Comparison of ENCODE assay signal across 1 cellular context in genomic region chr12:70165450-70165849, GRCh38.
TF ChIP-seq lines count a peak whose summit lies in the region.

No MANE protein-coding gene starts in this region.

TF ChIP-seq in K562, 482 proteins besides CTCF, POLR2A, EP300 and RAD21 (continued from another document and continues in another):
- no peak for TF ChIP-seq ELK3 (CRISPR knock-in tag; IDR thresholded peaks at IDR 0.05)
- TF ChIP-seq POLR2AphosphoS5 (IDR thresholded peaks at IDR 0.05; ENCODE audit: control insufficient read depth, insufficient read depth, low read depth, low read length): peak; percentile 37; the same call in 1 of the 2 replicates
- TF ChIP-seq RBM39 (optimal IDR thresholded peaks at IDR 0.05; ENCODE audit: low read depth, low read length): no peak
- TF ChIP-seq SP1 (CRISPR knock-in tag; IDR thresholded peaks at IDR 0.05): no peak
- TF ChIP-seq NR2C1 (IDR thresholded peaks at IDR 0.05): peak; percentile 33; the same call in 1 of the 2 replicates
- no peak for TF ChIP-seq NR2C1 (tag; IDR thresholded peaks at IDR 0.05)
- TF ChIP-seq, protein P1, sequence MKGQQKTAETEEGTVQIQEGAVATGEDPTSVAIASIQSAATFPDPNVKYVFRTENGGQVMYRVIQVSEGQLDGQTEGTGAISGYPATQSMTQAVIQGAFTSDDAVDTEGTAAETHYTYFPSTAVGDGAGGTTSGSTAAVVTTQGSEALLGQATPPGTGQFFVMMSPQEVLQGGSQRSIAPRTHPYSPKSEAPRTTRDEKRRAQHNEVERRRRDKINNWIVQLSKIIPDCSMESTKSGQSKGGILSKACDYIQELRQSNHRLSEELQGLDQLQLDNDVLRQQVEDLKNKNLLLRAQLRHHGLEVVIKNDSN (CRISPR knock-in tag; IDR thresholded peaks at IDR 0.05): no peak
- no peak for TF ChIP-seq PKNOX1 (IDR thresholded peaks at IDR 0.05)
- TF ChIP-seq, protein P2, sequence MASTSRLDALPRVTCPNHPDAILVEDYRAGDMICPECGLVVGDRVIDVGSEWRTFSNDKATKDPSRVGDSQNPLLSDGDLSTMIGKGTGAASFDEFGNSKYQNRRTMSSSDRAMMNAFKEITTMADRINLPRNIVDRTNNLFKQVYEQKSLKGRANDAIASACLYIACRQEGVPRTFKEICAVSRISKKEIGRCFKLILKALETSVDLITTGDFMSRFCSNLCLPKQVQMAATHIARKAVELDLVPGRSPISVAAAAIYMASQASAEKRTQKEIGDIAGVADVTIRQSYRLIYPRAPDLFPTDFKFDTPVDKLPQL (IDR thresholded peaks at IDR 0.05; ENCODE audit: extremely low read depth, insufficient read length): no peak
- TF ChIP-seq MCM2 (IDR thresholded peaks at IDR 0.05; ENCODE audit: low read depth): no peak
- TF ChIP-seq TCF3 (CRISPR knock-in tag; IDR thresholded peaks at IDR 0.05): peak; percentile 92
- TF ChIP-seq TEAD4 (IDR thresholded peaks at IDR 0.05; ENCODE audit: low read length): peak; percentile 87
- no peak for TF ChIP-seq TEAD4 (CRISPR knock-in tag; IDR thresholded peaks at IDR 0.05; ENCODE audit: borderline replicate concordance)
- TF ChIP-seq YBX1 (IDR thresholded peaks at IDR 0.05): no peak
- no peak for TF ChIP-seq CHAMP1 (IDR thresholded peaks at IDR 0.05)
- TF ChIP-seq ZC3H11A (IDR thresholded peaks at IDR 0.05; ENCODE audit: low read depth, low read length): no peak
- TF ChIP-seq FOXP1 (CRISPR knock-in tag; IDR thresholded peaks at IDR 0.05): no peak
- no peak for TF ChIP-seq ZBTB33 (CRISPR knock-in tag; IDR thresholded peaks at IDR 0.05)
- no peak for TF ChIP-seq NELFE (IDR thresholded peaks at IDR 0.05; ENCODE audit: insufficient read depth, insufficient read length)
- TF ChIP-seq SIN3B (IDR thresholded peaks at IDR 0.05; ENCODE audit: low read depth): no peak
- TF ChIP-seq NFIX (CRISPR knock-in tag; IDR thresholded peaks at IDR 0.05; ENCODE audit: low read depth): no peak
- TF ChIP-seq, protein P3, sequence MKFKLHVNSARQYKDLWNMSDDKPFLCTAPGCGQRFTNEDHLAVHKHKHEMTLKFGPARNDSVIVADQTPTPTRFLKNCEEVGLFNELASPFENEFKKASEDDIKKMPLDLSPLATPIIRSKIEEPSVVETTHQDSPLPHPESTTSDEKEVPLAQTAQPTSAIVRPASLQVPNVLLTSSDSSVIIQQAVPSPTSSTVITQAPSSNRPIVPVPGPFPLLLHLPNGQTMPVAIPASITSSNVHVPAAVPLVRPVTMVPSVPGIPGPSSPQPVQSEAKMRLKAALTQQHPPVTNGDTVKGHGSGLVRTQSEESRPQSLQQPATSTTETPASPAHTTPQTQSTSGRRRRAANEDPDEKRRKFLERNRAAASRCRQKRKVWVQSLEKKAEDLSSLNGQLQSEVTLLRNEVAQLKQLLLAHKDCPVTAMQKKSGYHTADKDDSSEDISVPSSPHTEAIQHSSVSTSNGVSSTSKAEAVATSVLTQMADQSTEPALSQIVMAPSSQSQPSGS (CRISPR knock-in tag; IDR thresholded peaks at IDR 0.05): no peak
- peak; percentile 57; the same call in 1 of the 2 replicates for TF ChIP-seq PML (IDR thresholded peaks at IDR 0.05; ENCODE audit: low read length)
- TF ChIP-seq ZNF785 (CRISPR knock-in tag; IDR thresholded peaks at IDR 0.05): no peak
- TF ChIP-seq SMARCA4 (IDR thresholded peaks at IDR 0.05): peak; percentile 67; the same call in 1 of the 2 replicates
- TF ChIP-seq TRIM24 (IDR thresholded peaks at IDR 0.05): peak; percentile 65 to 67; a peak in 2 of 4 replicates
- TF ChIP-seq ZNF239 (CRISPR knock-in tag; IDR thresholded peaks at IDR 0.05): no peak
- no peak for TF ChIP-seq ZSCAN29 (IDR thresholded peaks at IDR 0.05)
- TF ChIP-seq TCF7 (IDR thresholded peaks at IDR 0.05; ENCODE audit: borderline replicate concordance): no peak
- no peak for TF ChIP-seq RBM34 (IDR thresholded peaks at IDR 0.05; ENCODE audit: borderline replicate concordance, insufficient read depth, low read length)
- no peak for TF ChIP-seq PTRF (tag; IDR thresholded peaks at IDR 0.05)
- TF ChIP-seq WHSC1 (IDR thresholded peaks at IDR 0.05; ENCODE audit: low read length): no peak
- TF ChIP-seq, protein P4, sequence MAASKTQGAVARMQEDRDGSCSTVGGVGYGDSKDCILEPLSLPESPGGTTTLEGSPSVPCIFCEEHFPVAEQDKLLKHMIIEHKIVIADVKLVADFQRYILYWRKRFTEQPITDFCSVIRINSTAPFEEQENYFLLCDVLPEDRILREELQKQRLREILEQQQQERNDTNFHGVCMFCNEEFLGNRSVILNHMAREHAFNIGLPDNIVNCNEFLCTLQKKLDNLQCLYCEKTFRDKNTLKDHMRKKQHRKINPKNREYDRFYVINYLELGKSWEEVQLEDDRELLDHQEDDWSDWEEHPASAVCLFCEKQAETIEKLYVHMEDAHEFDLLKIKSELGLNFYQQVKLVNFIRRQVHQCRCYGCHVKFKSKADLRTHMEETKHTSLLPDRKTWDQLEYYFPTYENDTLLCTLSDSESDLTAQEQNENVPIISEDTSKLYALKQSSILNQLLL (CRISPR knock-in tag; IDR thresholded peaks at IDR 0.05; ENCODE audit: borderline replicate concordance): no peak
- no peak for TF ChIP-seq HNRNPH1 (optimal IDR thresholded peaks at IDR 0.05; ENCODE audit: low read depth, low read length)
- TF ChIP-seq ZNF395 (CRISPR knock-in tag; IDR thresholded peaks at IDR 0.05): no peak
- peak in 1 of 2 experiments; percentile 57; a peak in 1 of 3 replicates for TF ChIP-seq CBX3 (IDR thresholded peaks at IDR 0.05; ENCODE audit: borderline replicate concordance in 1 of 2, low read length in 2 of 2)
- TF ChIP-seq HDAC1 (IDR thresholded peaks at IDR 0.05): no peak
- no peak for TF ChIP-seq CREB3L1 (IDR thresholded peaks at IDR 0.05; ENCODE audit: borderline replicate concordance, low read depth)
- no peak for TF ChIP-seq SIN3A (IDR thresholded peaks at IDR 0.05; ENCODE audit: borderline replicate concordance in 2 of 2, control insufficient read depth in 1 of 2, low read depth in 2 of 2, low read length in 2 of 2)
- no peak for TF ChIP-seq ZNF347 (CRISPR knock-in tag; IDR thresholded peaks at IDR 0.05; ENCODE audit: low read depth)
- TF ChIP-seq SMAD3 (CRISPR knock-in tag; conservative IDR thresholded peaks at IDR 0.05): no peak
- TF ChIP-seq ZNF668 (CRISPR knock-in tag; IDR thresholded peaks at IDR 0.05): no peak
- no peak for TF ChIP-seq ZNF589 (CRISPR knock-in tag; IDR thresholded peaks at IDR 0.05; ENCODE audit: low read depth)
- TF ChIP-seq, protein P5, sequence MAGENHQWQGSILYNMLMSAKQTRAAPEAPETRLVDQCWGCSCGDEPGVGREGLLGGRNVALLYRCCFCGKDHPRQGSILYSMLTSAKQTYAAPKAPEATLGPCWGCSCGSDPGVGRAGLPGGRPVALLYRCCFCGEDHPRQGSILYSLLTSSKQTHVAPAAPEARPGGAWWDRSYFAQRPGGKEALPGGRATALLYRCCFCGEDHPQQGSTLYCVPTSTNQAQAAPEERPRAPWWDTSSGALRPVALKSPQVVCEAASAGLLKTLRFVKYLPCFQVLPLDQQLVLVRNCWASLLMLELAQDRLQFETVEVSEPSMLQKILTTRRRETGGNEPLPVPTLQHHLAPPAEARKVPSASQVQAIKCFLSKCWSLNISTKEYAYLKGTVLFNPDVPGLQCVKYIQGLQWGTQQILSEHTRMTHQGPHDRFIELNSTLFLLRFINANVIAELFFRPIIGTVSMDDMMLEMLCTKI (IDR thresholded peaks at IDR 0.05; ENCODE audit: partially characterized antibody): no peak
- no peak for TF ChIP-seq HNRNPK (IDR thresholded peaks at IDR 0.05; ENCODE audit: low read depth, low read length, poor library complexity, severe bottlenecking)
- TF ChIP-seq RBM25 (IDR thresholded peaks at IDR 0.05; ENCODE audit: low read depth, low read length, severe bottlenecking): no peak
- TF ChIP-seq ZNF311 (CRISPR knock-in tag; IDR thresholded peaks at IDR 0.05): no peak
- TF ChIP-seq, protein P6, sequence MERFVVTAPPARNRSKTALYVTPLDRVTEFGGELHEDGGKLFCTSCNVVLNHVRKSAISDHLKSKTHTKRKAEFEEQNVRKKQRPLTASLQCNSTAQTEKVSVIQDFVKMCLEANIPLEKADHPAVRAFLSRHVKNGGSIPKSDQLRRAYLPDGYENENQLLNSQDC (CRISPR knock-in tag; IDR thresholded peaks at IDR 0.05): no peak
- no peak for TF ChIP-seq ZNF740 (CRISPR knock-in tag; IDR thresholded peaks at IDR 0.05)
- TF ChIP-seq ZNF740 (tag; IDR thresholded peaks at IDR 0.05): no peak
- no peak for TF ChIP-seq DDX20 (tag; IDR thresholded peaks at IDR 0.05; ENCODE audit: low read depth)
- TF ChIP-seq LEF1 (IDR thresholded peaks at IDR 0.05): no peak
